36 cellular contexts compared by ENCODE assay signal in genomic region chr11:102472127-102472526, GRCh38. TPM values are rescaled to one million over a fixed set of nuclear protein-coding genes. Genes with fewer than 3 reads are reported as not detected.
"Had no signal": no experiment of that assay in that cellular context is flagged by ENCODE, and none has a peak within 500 bp of the region (broad histone marks: within the 10 kb centered on the region; RNA-seq: fewer than 3 reads in every experiment).

No MANE protein-coding gene starts in this region.

- H3K9me3 ChIP-seq: adrenal gland, body of pancreas, breast epithelium had no signal

- H3K4me3 ChIP-seq: adrenal gland, body of pancreas, breast epithelium, PC-9 had no signal

- H3K27me3 ChIP-seq: adrenal gland, body of pancreas, breast epithelium had no signal

- H3K4me2 ChIP-seq: PC-9 had no signal

- DNase-seq: activated B cell treated with CpG ODN at 0.5 μM for 24 hours; activated CD4-positive, alpha-beta memory T cell treated with anti-CD3 and anti-CD28 coated beads for 36 hours; activated CD4-positive, alpha-beta T cell treated with anti-CD3 and anti-CD28 coated beads for 4 hours; activated CD4-positive, alpha-beta T cell treated with anti-CD3 and anti-CD28 coated beads, Interleukin-2, amount 50 U/mL, for 1 hour; activated CD4-positive, CD25-positive, alpha-beta regulatory T cell treated with anti-CD3 and anti-CD28 coated beads, Interleukin-2, amount 50 U/mL, for 72 hours; activated CD8-positive, alpha-beta memory T cell treated with anti-CD3 and anti-CD28 coated beads for 24 hours; activated CD8-positive, alpha-beta memory T cell treated with anti-CD3 and anti-CD28 coated beads, Interleukin-2, amount 10 ng/mL, durations not matched to agents 7 days and 5 days; activated effector memory CD4-positive, alpha-beta T cell treated with anti-CD3 and anti-CD28 coated beads, Interleukin-2, amount 50 U/mL, for 16 hours; activated naive CD4-positive, alpha-beta T cell; activated naive CD4-positive, alpha-beta T cell treated with anti-CD3 and anti-CD28 coated beads, Interleukin-2, amount 50 U/mL, for 16 hours; activated T-cell treated with anti-CD3 and anti-CD28 coated beads, Interleukin-2, amount 50 U/mL, for 1 hour; activated T-cell treated with anti-CD3 and anti-CD28 coated beads, Interleukin-2, amount 50 U/mL, for 72 hours; adrenal gland; body of pancreas; NCI-H1105; NCI-H1417 treated with DMSO at 0.1 percent for 48 hours; NCI-H187 treated with DMSO at 0.1 percent for 48 hours; NCI-H2081 treated with DMSO at 0.1 percent for 48 hours; NCI-H345; NCI-H524 treated with DMSO at 0.1 percent for 48 hours; PC-9; SIG-M5; T-cell; T-helper 2 cell; T-helper 9 cell had no signal

- H3K36me3 Mint-ChIP-seq: activated CD4-positive, alpha-beta memory T cell treated with anti-CD3 and anti-CD28 coated beads for 36 hours; T-cell had no signal

- FAIRE-seq: astrocyte, RCC 7860 had no signal

- H3K27ac Mint-ChIP-seq: activated B cell treated with CpG ODN at 0.5 μM for 24 hours; activated CD4-positive, alpha-beta memory T cell treated with anti-CD3 and anti-CD28 coated beads for 36 hours; activated CD8-positive, alpha-beta memory T cell treated with anti-CD3 and anti-CD28 coated beads, Interleukin-2, amount 10 ng/mL, durations not matched to agents 7 days and 5 days; activated T-helper 17 cell treated with anti-CD3 and anti-CD28 coated beads, Interleukin-2, amount 50 U/mL, for 72 hours had no signal

- ATAC-seq: activated CD8-positive, alpha-beta memory T cell treated with anti-CD3 and anti-CD28 coated beads, Interleukin-2, amount 10 ng/mL, durations not matched to agents 7 days and 5 days; activated T-cell treated with anti-CD3 and anti-CD28 coated beads, Interleukin-2, amount 50 U/mL, for 72 hours; activated T-helper 17 cell treated with anti-CD3 and anti-CD28 coated beads, Interleukin-2, amount 50 U/mL, for 72 hours; body of pancreas; Right ventricle myocardium inferior; SK-N-SH treated with all-trans-retinoic acid at 6 μM for 48 hours; T-cell had no signal

- H3K9me3 Mint-ChIP-seq: activated B cell treated with CpG ODN at 0.5 μM for 24 hours; activated CD4-positive, alpha-beta memory T cell treated with anti-CD3 and anti-CD28 coated beads for 36 hours; activated T-cell treated with anti-CD3 and anti-CD28 coated beads, Interleukin-2, amount 50 U/mL, for 72 hours; activated T-helper 17 cell treated with anti-CD3 and anti-CD28 coated beads, Interleukin-2, amount 50 U/mL, for 72 hours; T-cell had no signal

- H3K36me3 ChIP-seq: adrenal gland, breast epithelium had no signal

- H2AFZ ChIP-seq: PC-9 had no signal

- H3K27ac ChIP-seq: adrenal gland, body of pancreas, breast epithelium, PC-9, RWPE1, VCaP had no signal

- H3K4me3 Mint-ChIP-seq: activated B cell treated with CpG ODN at 0.5 μM for 24 hours; activated CD4-positive, alpha-beta memory T cell treated with anti-CD3 and anti-CD28 coated beads for 36 hours; activated CD8-positive, alpha-beta memory T cell treated with anti-CD3 and anti-CD28 coated beads, Interleukin-2, amount 10 ng/mL, durations not matched to agents 7 days and 5 days; activated T-cell treated with anti-CD3 and anti-CD28 coated beads, Interleukin-2, amount 50 U/mL, for 72 hours; activated T-helper 17 cell treated with anti-CD3 and anti-CD28 coated beads, Interleukin-2, amount 50 U/mL, for 72 hours had no signal

- H3K27me3 Mint-ChIP-seq: activated B cell treated with CpG ODN at 0.5 μM for 24 hours; activated CD4-positive, alpha-beta memory T cell treated with anti-CD3 and anti-CD28 coated beads for 36 hours; activated CD8-positive, alpha-beta memory T cell treated with anti-CD3 and anti-CD28 coated beads, Interleukin-2, amount 10 ng/mL, durations not matched to agents 7 days and 5 days; activated T-helper 17 cell treated with anti-CD3 and anti-CD28 coated beads, Interleukin-2, amount 50 U/mL, for 72 hours; T-cell had no signal

RNA-seq across cellular contexts. Expression of gene MMP7, which starts 58.4 kb away (rescaled TPM):
- total RNA-seq: activated B cell treated with CpG ODN at 0.5 μM for 24 hours; activated CD4-positive, alpha-beta memory T cell treated with anti-CD3 and anti-CD28 coated beads for 36 hours; activated CD8-positive, alpha-beta memory T cell treated with anti-CD3 and anti-CD28 coated beads, Interleukin-2, amount 10 ng/mL, durations not matched to agents 7 days and 5 days; activated T-cell treated with anti-CD3 and anti-CD28 coated beads, Interleukin-2, amount 50 U/mL, for 72 hours; activated T-helper 17 cell treated with anti-CD3 and anti-CD28 coated beads, Interleukin-2, amount 50 U/mL, for 72 hours; cardiac septum; OCI-LY7; Right ventricle myocardium inferior; SK-MEL-5 had no signal
- polyA plus RNA-seq: adrenal gland had no signal
